Comparison of ENCODE assay signal across 1 cellular context in the genomic region with DNA sequence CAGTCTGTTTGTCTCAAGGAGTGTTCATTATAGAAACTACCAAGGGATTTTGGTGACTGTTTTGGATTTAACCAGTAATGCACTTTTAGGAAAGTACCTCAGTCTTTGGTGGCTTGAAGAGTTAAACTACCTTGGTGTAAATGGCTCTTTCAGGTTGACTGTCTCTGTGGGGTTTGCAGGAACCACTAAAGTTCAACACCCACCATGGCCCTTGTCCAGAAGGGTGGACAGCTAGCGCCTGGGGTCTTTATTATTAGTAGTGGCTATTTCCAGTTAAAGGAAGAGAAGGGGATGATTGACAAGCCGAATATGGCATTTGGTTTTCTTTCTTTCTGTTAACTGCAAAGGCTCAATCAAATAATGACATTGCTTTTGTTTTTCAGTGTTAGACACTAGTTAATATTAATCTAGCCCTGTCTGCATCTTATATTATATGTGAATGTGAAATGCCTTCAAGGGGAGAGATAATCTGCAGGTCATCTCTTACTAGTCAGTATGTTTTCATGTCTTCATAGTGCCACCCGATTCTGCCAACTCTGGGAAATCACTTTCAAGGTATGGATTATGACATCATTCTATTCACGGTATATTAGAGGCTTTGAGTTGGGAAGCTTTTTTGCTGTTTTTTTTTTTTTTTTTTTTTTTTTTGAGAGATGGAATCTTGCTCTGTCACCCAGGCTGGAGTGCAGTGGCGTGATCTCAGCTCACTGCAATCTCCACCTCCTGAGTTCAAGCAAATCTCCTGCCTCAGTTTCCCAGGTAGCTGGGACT.
TF ChIP-seq lines count a peak whose summit lies in the region.

No MANE protein-coding gene starts in this region.

TF ChIP-seq in WTC11, 78 proteins besides CTCF, POLR2A, EP300 and RAD21 (continued from another document):
- TF ChIP-seq, protein P1, sequence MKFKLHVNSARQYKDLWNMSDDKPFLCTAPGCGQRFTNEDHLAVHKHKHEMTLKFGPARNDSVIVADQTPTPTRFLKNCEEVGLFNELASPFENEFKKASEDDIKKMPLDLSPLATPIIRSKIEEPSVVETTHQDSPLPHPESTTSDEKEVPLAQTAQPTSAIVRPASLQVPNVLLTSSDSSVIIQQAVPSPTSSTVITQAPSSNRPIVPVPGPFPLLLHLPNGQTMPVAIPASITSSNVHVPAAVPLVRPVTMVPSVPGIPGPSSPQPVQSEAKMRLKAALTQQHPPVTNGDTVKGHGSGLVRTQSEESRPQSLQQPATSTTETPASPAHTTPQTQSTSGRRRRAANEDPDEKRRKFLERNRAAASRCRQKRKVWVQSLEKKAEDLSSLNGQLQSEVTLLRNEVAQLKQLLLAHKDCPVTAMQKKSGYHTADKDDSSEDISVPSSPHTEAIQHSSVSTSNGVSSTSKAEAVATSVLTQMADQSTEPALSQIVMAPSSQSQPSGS (CRISPR knock-in tag; IDR thresholded peaks at IDR 0.05; ENCODE audit: borderline replicate concordance, low read depth): no peak
- TF ChIP-seq SOX15 (CRISPR knock-in tag; IDR thresholded peaks at IDR 0.05) (no peak), ATF1 (CRISPR knock-in tag; IDR thresholded peaks at IDR 0.05) (no peak), JAZF1 (CRISPR knock-in tag; IDR thresholded peaks at IDR 0.05) (no peak), NR1H2 (CRISPR knock-in tag; IDR thresholded peaks at IDR 0.05) (no peak), ELF4 (CRISPR knock-in tag; IDR thresholded peaks at IDR 0.05; ENCODE audit: low read depth) (no peak), SMAD3 (CRISPR knock-in tag; IDR thresholded peaks at IDR 0.05; ENCODE audit: borderline replicate concordance) (no peak)
- TF ChIP-seq, protein P2, sequence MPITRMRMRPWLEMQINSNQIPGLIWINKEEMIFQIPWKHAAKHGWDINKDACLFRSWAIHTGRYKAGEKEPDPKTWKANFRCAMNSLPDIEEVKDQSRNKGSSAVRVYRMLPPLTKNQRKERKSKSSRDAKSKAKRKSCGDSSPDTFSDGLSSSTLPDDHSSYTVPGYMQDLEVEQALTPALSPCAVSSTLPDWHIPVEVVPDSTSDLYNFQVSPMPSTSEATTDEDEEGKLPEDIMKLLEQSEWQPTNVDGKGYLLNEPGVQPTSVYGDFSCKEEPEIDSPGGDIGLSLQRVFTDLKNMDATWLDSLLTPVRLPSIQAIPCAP (CRISPR knock-in tag; IDR thresholded peaks at IDR 0.05): no peak
- TF ChIP-seq, protein P3, sequence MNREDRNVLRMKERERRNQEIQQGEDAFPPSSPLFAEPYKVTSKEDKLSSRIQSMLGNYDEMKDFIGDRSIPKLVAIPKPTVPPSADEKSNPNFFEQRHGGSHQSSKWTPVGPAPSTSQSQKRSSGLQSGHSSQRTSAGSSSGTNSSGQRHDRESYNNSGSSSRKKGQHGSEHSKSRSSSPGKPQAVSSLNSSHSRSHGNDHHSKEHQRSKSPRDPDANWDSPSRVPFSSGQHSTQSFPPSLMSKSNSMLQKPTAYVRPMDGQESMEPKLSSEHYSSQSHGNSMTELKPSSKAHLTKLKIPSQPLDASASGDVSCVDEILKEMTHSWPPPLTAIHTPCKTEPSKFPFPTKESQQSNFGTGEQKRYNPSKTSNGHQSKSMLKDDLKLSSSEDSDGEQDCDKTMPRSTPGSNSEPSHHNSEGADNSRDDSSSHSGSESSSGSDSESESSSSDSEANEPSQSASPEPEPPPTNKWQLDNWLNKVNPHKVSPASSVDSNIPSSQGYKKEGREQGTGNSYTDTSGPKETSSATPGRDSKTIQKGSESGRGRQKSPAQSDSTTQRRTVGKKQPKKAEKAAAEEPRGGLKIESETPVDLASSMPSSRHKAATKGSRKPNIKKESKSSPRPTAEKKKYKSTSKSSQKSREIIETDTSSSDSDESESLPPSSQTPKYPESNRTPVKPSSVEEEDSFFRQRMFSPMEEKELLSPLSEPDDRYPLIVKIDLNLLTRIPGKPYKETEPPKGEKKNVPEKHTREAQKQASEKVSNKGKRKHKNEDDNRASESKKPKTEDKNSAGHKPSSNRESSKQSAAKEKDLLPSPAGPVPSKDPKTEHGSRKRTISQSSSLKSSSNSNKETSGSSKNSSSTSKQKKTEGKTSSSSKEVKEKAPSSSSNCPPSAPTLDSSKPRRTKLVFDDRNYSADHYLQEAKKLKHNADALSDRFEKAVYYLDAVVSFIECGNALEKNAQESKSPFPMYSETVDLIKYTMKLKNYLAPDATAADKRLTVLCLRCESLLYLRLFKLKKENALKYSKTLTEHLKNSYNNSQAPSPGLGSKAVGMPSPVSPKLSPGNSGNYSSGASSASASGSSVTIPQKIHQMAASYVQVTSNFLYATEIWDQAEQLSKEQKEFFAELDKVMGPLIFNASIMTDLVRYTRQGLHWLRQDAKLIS (CRISPR knock-in tag; IDR thresholded peaks at IDR 0.05; ENCODE audit: borderline replicate concordance): no peak
- TF ChIP-seq, protein P4, sequence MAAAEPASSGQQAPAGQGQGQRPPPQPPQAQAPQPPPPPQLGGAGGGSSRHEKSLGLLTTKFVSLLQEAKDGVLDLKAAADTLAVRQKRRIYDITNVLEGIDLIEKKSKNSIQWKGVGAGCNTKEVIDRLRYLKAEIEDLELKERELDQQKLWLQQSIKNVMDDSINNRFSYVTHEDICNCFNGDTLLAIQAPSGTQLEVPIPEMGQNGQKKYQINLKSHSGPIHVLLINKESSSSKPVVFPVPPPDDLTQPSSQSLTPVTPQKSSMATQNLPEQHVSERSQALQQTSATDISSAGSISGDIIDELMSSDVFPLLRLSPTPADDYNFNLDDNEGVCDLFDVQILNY (CRISPR knock-in tag; IDR thresholded peaks at IDR 0.05): no peak
- TF ChIP-seq, protein P5, sequence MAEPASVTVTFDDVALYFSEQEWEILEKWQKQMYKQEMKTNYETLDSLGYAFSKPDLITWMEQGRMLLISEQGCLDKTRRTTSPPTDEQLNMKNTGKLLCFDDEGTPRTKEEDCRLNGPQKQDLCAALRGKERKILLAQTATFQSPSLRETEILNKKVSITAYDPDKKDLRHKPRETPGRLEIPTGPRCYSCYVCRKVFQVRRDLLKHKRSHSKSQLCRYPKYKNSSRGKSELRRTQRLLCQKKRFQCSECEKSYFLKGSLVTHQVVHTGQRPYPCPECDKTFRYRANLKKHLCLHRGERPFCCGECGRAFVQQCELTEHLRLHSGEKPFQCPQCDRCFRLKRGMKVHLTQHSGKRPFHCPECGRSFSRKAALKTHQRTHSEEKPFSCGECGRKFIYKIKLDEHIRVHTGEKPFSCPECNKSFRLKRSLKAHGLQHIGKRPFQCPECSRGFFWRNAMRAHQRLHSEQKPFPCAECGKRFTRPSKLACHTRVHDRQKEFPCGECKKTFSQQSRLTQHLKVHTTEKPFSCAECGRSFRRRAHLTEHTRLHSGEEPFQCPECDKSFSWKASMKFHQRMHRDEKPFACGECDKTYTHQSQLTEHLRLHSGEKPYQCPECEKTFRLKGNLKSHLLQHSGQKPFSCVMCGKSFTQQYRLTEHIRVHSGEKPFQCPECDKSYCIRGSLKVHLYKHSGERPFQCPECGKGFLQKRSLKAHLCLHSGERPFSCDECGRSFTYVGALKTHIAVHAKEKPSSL (CRISPR knock-in tag; conservative IDR thresholded peaks at IDR 0.05): no peak
- TF ChIP-seq, protein P6, sequence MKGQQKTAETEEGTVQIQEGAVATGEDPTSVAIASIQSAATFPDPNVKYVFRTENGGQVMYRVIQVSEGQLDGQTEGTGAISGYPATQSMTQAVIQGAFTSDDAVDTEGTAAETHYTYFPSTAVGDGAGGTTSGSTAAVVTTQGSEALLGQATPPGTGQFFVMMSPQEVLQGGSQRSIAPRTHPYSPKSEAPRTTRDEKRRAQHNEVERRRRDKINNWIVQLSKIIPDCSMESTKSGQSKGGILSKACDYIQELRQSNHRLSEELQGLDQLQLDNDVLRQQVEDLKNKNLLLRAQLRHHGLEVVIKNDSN (CRISPR knock-in tag; IDR thresholded peaks at IDR 0.05): no peak
- TF ChIP-seq, protein P7, sequence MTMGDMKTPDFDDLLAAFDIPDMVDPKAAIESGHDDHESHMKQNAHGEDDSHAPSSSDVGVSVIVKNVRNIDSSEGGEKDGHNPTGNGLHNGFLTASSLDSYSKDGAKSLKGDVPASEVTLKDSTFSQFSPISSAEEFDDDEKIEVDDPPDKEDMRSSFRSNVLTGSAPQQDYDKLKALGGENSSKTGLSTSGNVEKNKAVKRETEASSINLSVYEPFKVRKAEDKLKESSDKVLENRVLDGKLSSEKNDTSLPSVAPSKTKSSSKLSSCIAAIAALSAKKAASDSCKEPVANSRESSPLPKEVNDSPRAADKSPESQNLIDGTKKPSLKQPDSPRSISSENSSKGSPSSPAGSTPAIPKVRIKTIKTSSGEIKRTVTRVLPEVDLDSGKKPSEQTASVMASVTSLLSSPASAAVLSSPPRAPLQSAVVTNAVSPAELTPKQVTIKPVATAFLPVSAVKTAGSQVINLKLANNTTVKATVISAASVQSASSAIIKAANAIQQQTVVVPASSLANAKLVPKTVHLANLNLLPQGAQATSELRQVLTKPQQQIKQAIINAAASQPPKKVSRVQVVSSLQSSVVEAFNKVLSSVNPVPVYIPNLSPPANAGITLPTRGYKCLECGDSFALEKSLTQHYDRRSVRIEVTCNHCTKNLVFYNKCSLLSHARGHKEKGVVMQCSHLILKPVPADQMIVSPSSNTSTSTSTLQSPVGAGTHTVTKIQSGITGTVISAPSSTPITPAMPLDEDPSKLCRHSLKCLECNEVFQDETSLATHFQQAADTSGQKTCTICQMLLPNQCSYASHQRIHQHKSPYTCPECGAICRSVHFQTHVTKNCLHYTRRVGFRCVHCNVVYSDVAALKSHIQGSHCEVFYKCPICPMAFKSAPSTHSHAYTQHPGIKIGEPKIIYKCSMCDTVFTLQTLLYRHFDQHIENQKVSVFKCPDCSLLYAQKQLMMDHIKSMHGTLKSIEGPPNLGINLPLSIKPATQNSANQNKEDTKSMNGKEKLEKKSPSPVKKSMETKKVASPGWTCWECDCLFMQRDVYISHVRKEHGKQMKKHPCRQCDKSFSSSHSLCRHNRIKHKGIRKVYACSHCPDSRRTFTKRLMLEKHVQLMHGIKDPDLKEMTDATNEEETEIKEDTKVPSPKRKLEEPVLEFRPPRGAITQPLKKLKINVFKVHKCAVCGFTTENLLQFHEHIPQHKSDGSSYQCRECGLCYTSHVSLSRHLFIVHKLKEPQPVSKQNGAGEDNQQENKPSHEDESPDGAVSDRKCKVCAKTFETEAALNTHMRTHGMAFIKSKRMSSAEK (CRISPR knock-in tag; IDR thresholded peaks at IDR 0.05; ENCODE audit: borderline replicate concordance): no peak
- TF ChIP-seq, protein P8, sequence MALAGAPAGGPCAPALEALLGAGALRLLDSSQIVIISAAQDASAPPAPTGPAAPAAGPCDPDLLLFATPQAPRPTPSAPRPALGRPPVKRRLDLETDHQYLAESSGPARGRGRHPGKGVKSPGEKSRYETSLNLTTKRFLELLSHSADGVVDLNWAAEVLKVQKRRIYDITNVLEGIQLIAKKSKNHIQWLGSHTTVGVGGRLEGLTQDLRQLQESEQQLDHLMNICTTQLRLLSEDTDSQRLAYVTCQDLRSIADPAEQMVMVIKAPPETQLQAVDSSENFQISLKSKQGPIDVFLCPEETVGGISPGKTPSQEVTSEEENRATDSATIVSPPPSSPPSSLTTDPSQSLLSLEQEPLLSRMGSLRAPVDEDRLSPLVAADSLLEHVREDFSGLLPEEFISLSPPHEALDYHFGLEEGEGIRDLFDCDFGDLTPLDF (CRISPR knock-in tag; IDR thresholded peaks at IDR 0.05): no peak
